2 cellular contexts compared by ENCODE assay signal in genomic region chr16:85711982-85712587, GRCh38.
TF ChIP-seq lines count a peak whose summit lies in the region.

No MANE protein-coding gene starts in this region.

TF ChIP-seq in HepG2, 621 proteins besides CTCF, POLR2A, EP300 and RAD21:
- TF ChIP-seq MAFF (IDR thresholded peaks at IDR 0.05; ENCODE audit: low read depth, low read length), result peak; percentile 61
- TF ChIP-seq ZNF496 (CRISPR knock-in tag; IDR thresholded peaks at IDR 0.05; ENCODE audit: insufficient replicate concordance), result no peak
- peak; percentile 66 to 73 for TF ChIP-seq MAFK (conservative IDR thresholded peaks at IDR 0.05 in 1 of 2, IDR thresholded peaks at IDR 0.05 in 1 of 2; ENCODE audit: low read length in 2 of 2)

TF ChIP-seq in K562, 482 proteins besides CTCF, POLR2A, EP300 and RAD21:
- TF ChIP-seq ZNF280A (IDR thresholded peaks at IDR 0.05; ENCODE audit: low read depth, partially characterized antibody), result peak; percentile 30
- no peak for TF ChIP-seq CBX2 (IDR thresholded peaks at IDR 0.05; ENCODE audit: insufficient read depth, low read length, poor library complexity, severe bottlenecking)
- no peak for TF ChIP-seq ASH1L (IDR thresholded peaks at IDR 0.05; ENCODE audit: borderline replicate concordance, low read depth, partially characterized antibody)
- no peak for TF ChIP-seq ZNF212 (CRISPR knock-in tag; IDR thresholded peaks at IDR 0.05)
- peak; percentile 48; the same call in 1 of the 2 replicates for TF ChIP-seq ZNF316 (IDR thresholded peaks at IDR 0.05)
- TF ChIP-seq HIVEP1 (CRISPR knock-in tag; IDR thresholded peaks at IDR 0.05), result no peak
- no peak for TF ChIP-seq SRF (CRISPR knock-in tag; IDR thresholded peaks at IDR 0.05)
- TF ChIP-seq FOXK1 (CRISPR knock-in tag; IDR thresholded peaks at IDR 0.05; ENCODE audit: borderline replicate concordance), result no peak
- no peak for TF ChIP-seq MCM5 (IDR thresholded peaks at IDR 0.05; ENCODE audit: low read depth)
- 0 out of 2 replicates have a peak, but pooled peaks have one; percentile 21 for TF ChIP-seq MAFG (tag; conservative IDR thresholded peaks at IDR 0.05)
- TF ChIP-seq RBM25 (IDR thresholded peaks at IDR 0.05; ENCODE audit: low read depth, low read length, severe bottlenecking), result peak; percentile 43
- TF ChIP-seq TEAD4 (IDR thresholded peaks at IDR 0.05; ENCODE audit: low read length), result no peak
- TF ChIP-seq TEAD4 (CRISPR knock-in tag; IDR thresholded peaks at IDR 0.05; ENCODE audit: borderline replicate concordance), result no peak
- TF ChIP-seq, protein P1, sequence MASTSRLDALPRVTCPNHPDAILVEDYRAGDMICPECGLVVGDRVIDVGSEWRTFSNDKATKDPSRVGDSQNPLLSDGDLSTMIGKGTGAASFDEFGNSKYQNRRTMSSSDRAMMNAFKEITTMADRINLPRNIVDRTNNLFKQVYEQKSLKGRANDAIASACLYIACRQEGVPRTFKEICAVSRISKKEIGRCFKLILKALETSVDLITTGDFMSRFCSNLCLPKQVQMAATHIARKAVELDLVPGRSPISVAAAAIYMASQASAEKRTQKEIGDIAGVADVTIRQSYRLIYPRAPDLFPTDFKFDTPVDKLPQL (IDR thresholded peaks at IDR 0.05; ENCODE audit: extremely low read depth, insufficient read length), result no peak
- TF ChIP-seq, protein P2, sequence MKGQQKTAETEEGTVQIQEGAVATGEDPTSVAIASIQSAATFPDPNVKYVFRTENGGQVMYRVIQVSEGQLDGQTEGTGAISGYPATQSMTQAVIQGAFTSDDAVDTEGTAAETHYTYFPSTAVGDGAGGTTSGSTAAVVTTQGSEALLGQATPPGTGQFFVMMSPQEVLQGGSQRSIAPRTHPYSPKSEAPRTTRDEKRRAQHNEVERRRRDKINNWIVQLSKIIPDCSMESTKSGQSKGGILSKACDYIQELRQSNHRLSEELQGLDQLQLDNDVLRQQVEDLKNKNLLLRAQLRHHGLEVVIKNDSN (CRISPR knock-in tag; IDR thresholded peaks at IDR 0.05), result no peak
- no peak for TF ChIP-seq ZNF668 (CRISPR knock-in tag; IDR thresholded peaks at IDR 0.05)
- TF ChIP-seq, protein P3, sequence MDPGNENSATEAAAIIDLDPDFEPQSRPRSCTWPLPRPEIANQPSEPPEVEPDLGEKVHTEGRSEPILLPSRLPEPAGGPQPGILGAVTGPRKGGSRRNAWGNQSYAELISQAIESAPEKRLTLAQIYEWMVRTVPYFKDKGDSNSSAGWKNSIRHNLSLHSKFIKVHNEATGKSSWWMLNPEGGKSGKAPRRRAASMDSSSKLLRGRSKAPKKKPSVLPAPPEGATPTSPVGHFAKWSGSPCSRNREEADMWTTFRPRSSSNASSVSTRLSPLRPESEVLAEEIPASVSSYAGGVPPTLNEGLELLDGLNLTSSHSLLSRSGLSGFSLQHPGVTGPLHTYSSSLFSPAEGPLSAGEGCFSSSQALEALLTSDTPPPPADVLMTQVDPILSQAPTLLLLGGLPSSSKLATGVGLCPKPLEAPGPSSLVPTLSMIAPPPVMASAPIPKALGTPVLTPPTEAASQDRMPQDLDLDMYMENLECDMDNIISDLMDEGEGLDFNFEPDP (CRISPR knock-in tag; IDR thresholded peaks at IDR 0.05), result no peak
- TF ChIP-seq ZNF277 (CRISPR knock-in tag; IDR thresholded peaks at IDR 0.05; ENCODE audit: borderline replicate concordance), result no peak
- TF ChIP-seq YY1 (IDR thresholded peaks at IDR 0.05; ENCODE audit: borderline replicate concordance in 1 of 3, control insufficient read depth in 1 of 3, extremely low read depth in 1 of 3, insufficient read depth in 3 of 3, insufficient read length in 1 of 3, insufficient replicate concordance in 2 of 3, low read depth in 1 of 3, low read length in 2 of 3), result peak in 2 of 3 experiments; percentile 23 to 64
- TF ChIP-seq MAFF (IDR thresholded peaks at IDR 0.05; ENCODE audit: low read length), result peak; percentile 6; the same call in 1 of the 2 replicates
- no peak for TF ChIP-seq ZFP30 (CRISPR knock-in tag; IDR thresholded peaks at IDR 0.05; ENCODE audit: borderline replicate concordance)
- TF ChIP-seq CBX5 (IDR thresholded peaks at IDR 0.05; ENCODE audit: borderline replicate concordance, low read depth), result 0 out of 2 replicates have a peak, but pooled peaks have one; percentile 26
- TF ChIP-seq, protein P4, sequence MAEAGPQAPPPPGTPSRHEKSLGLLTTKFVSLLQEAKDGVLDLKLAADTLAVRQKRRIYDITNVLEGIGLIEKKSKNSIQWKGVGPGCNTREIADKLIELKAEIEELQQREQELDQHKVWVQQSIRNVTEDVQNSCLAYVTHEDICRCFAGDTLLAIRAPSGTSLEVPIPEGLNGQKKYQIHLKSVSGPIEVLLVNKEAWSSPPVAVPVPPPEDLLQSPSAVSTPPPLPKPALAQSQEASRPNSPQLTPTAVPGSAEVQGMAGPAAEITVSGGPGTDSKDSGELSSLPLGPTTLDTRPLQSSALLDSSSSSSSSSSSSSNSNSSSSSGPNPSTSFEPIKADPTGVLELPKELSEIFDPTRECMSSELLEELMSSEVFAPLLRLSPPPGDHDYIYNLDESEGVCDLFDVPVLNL (CRISPR knock-in tag; IDR thresholded peaks at IDR 0.05; ENCODE audit: low read depth), result no peak
- TF ChIP-seq CBX3 (IDR thresholded peaks at IDR 0.05; ENCODE audit: borderline replicate concordance in 1 of 2, low read length in 2 of 2), result peak in 1 of 2 experiments; percentile 87; a peak in 2 of 3 replicates
- TF ChIP-seq NCOA4 (IDR thresholded peaks at IDR 0.05; ENCODE audit: partially characterized antibody), result no peak
- no peak for TF ChIP-seq ZNF408 (CRISPR knock-in tag; IDR thresholded peaks at IDR 0.05; ENCODE audit: low read depth)
- TF ChIP-seq C11orf30 (IDR thresholded peaks at IDR 0.05; ENCODE audit: low read depth), result peak; percentile 25; the same call in 1 of the 2 replicates
- peak; percentile 60 for TF ChIP-seq ZFP36 (IDR thresholded peaks at IDR 0.05; ENCODE audit: low read depth, low read length, partially characterized antibody)
- no peak for TF ChIP-seq CHD7 (IDR thresholded peaks at IDR 0.05; ENCODE audit: low read depth, low read length)
- TF ChIP-seq MEF2D (tag; conservative IDR thresholded peaks at IDR 0.05; ENCODE audit: low read depth), result no peak
- TF ChIP-seq CEBPZ (IDR thresholded peaks at IDR 0.05; ENCODE audit: borderline replicate concordance, low read depth, low read length), result no peak
- TF ChIP-seq ZNF311 (CRISPR knock-in tag; IDR thresholded peaks at IDR 0.05), result no peak
- TF ChIP-seq ARHGAP35 (IDR thresholded peaks at IDR 0.05; ENCODE audit: partially characterized antibody), result no peak
TF ChIP-seq in K562: peak in this region for 10.
